Comparison of ENCODE assay signal across 8 cellular contexts in the genomic region with DNA sequence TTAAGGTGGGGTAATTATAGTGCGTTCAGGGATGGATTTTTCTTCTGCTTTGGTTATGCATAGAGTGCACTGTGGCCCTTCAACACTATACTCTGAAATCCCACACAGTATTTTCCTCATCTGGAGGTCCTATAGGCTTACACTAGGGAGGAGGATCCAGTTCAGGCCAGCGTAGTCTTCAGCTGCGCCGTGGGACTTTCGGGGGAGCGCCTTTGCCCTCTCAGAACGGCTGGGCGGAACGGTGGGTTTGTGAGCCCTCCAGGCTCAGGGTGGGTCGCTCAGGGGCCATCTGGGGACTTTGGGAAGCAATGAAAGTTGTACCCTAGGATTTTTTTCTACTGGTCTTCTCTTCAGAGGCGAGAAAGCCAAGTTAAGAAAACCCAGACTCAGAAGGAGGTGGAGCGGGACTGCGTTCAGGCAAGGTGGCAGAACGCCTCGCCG. TPM values are rescaled to one million over a fixed set of nuclear protein-coding genes. Genes with fewer than 3 reads are reported as not detected.
DNase-seq lines count a peak whose midpoint lies in the region; ATAC-seq and TF ChIP-seq lines count a peak whose summit lies in the region.

No MANE protein-coding gene starts in this region.

- no peaks in the 10 kb centered on the region for H3K27me3 ChIP-seq in psoas muscle (ENCODE audit: insufficient read depth in 3 of 3, low read length in 2 of 3)

- intact Hi-C loops in activated CD8-positive, alpha-beta T cell treated with anti-CD3 and anti-CD28 coated beads for 36 hours (cut with micrococcal nuclease): loop anchor here (5.0 to 10.0 kb wide), 2 partner anchors 36 to 101 kb away; a partner anchor contains a TSS
- intact Hi-C loops in Right ventricle myocardium superior (cut with DNase I) (no loop called here), psoas muscle (cut with DNase I) (loop anchor here (10.0 kb wide), 2 partner anchors 119 to 129 kb away; no protein-coding TSS in a partner anchor)

- TF ChIP-seq CTCF in HEK293 (tag by site-specific recombination; IDR thresholded peaks at IDR 0.05) (no peak), psoas muscle (IDR thresholded peaks at IDR 0.05) (peak; percentile 23)
- peak; percentile 43 for TF ChIP-seq CTCF in activated CD8-positive, alpha-beta T cell treated with anti-CD3 and anti-CD28 coated beads for 36 hours (IDR thresholded peaks at IDR 0.05)

- DNase-seq in activated naive CD4-positive, alpha-beta T cell treated with Interleukin-2 at 50 U/mL for 16 hours: no peak
- DNase-seq in MV-4-11 (lab: John Stamatoyannopoulos, UW): peak; percentile 51
- no peak for DNase-seq in activated CD8-positive, alpha-beta T cell treated with anti-CD3 and anti-CD28 coated beads for 36 hours
- DNase-seq in Right ventricle myocardium superior: no peak
- no peak for DNase-seq in psoas muscle
- DNase-seq in activated CD4-positive, alpha-beta T cell treated with anti-CD3 and anti-CD28 coated beads, Interleukin-2, amount 50 U/mL, for 1 hour: no peak

- CTCF ChIA-PET in HEK293 (lab: Yijun Ruan, JAX): interaction anchor here (0.6 kb wide), 1 partner anchor 142 kb away, joined by 4 read pairs; no protein-coding TSS in a partner anchor
- CTCF ChIA-PET in activated CD8-positive, alpha-beta T cell treated with anti-CD3 and anti-CD28 coated beads for 36 hours (lab: Charles Lee): interaction anchor here (1.9 to 3.0 kb wide), 2 partner anchors 9 to 118 kb away, joined by 8 to 25 read pairs; no protein-coding TSS in a partner anchor

- peak; percentile 29 for ATAC-seq in activated CD8-positive, alpha-beta T cell treated with anti-CD3 and anti-CD28 coated beads for 36 hours
- ATAC-seq in Right ventricle myocardium superior (ENCODE audit: poor library complexity) (peak; percentile 53), psoas muscle (peak; percentile 44 to 81 (median 68))

- H3K4me3 ChIP-seq in HEK293 (ENCODE audit: low read depth, low read length) (peak overlapping the region; percentile 71), psoas muscle (peak overlapping the region; percentile 93)

- H3K4me1 Mint-ChIP-seq in activated naive CD4-positive, alpha-beta T cell treated with anti-CD3 and anti-CD28 coated beads, Interleukin-2, amount 50 U/mL, for 24 hours: peaks cover 28% of the 10 kb centered on the region
- H3K4me1 Mint-ChIP-seq in activated CD8-positive, alpha-beta T cell treated with anti-CD3 and anti-CD28 coated beads for 36 hours (ENCODE audit: low read depth): peaks cover 19% of the 10 kb centered on the region

- H3K27ac Mint-ChIP-seq in activated naive CD4-positive, alpha-beta T cell treated with anti-CD3 and anti-CD28 coated beads, Interleukin-2, amount 50 U/mL, for 24 hours: peak overlapping the region; percentile 95
- peak overlapping the region; percentile 90 for H3K27ac Mint-ChIP-seq in activated CD8-positive, alpha-beta T cell treated with anti-CD3 and anti-CD28 coated beads for 36 hours

- peak overlapping the region; percentile 91 for H3K4me3 Mint-ChIP-seq in activated naive CD4-positive, alpha-beta T cell treated with anti-CD3 and anti-CD28 coated beads, Interleukin-2, amount 50 U/mL, for 24 hours
- peak overlapping the region; percentile 86 for H3K4me3 Mint-ChIP-seq in activated CD8-positive, alpha-beta T cell treated with anti-CD3 and anti-CD28 coated beads for 36 hours

- no peaks in the 10 kb centered on the region for H3K9me3 ChIP-seq in HEK293 (ENCODE audit: control insufficient read depth, insufficient read depth, low read depth, low read length)
- no peaks in the 10 kb centered on the region for H3K9me3 ChIP-seq in psoas muscle

- no peaks in the 10 kb centered on the region for H3K36me3 ChIP-seq in HEK293 (ENCODE audit: control insufficient read depth in 2 of 2, insufficient read depth in 1 of 2, low read length in 2 of 2)
- no peaks in the 10 kb centered on the region for H3K36me3 ChIP-seq in psoas muscle (ENCODE audit: insufficient read depth in 1 of 2, low read depth in 1 of 2)

- POLR2A ChIA-PET in HEK293 (lab: Yijun Ruan, JAX): interaction anchor here (0.6 kb wide), 1 partner anchor 73 kb away, joined by 3 read pairs; no protein-coding TSS in a partner anchor
- POLR2A ChIA-PET in activated CD8-positive, alpha-beta T cell treated with anti-CD3 and anti-CD28 coated beads for 36 hours (lab: Charles Lee): interaction anchor here (0.6 to 2.2 kb wide), 3 partner anchors 10 to 35 kb away, joined by 3 to 10 read pairs (median 3); a partner anchor contains a TSS

- H3K4me1 ChIP-seq in HEK293 (ENCODE audit: control insufficient read depth, insufficient read depth, low read length) (no peaks in the 10 kb centered on the region), psoas muscle (peaks cover 12% of the 10 kb centered on the region)

- H3K27ac ChIP-seq in HEK293 (ENCODE audit: extremely low read depth, low read depth, low read length) (peak overlapping the region; percentile 63), psoas muscle (peak overlapping the region; percentile 98)

- H3K9me3 Mint-ChIP-seq in activated naive CD4-positive, alpha-beta T cell treated with anti-CD3 and anti-CD28 coated beads, Interleukin-2, amount 50 U/mL, for 24 hours: no peaks in the 10 kb centered on the region
- H3K9me3 Mint-ChIP-seq in activated CD8-positive, alpha-beta T cell treated with anti-CD3 and anti-CD28 coated beads for 36 hours: no peaks in the 10 kb centered on the region

- no peaks in the 10 kb centered on the region for H3K36me3 Mint-ChIP-seq in activated naive CD4-positive, alpha-beta T cell treated with anti-CD3 and anti-CD28 coated beads, Interleukin-2, amount 50 U/mL, for 24 hours
- H3K36me3 Mint-ChIP-seq in activated CD8-positive, alpha-beta T cell treated with anti-CD3 and anti-CD28 coated beads for 36 hours (ENCODE audit: low read depth): no peaks in the 10 kb centered on the region

- no peaks in the 10 kb centered on the region for H3K27me3 Mint-ChIP-seq in activated naive CD4-positive, alpha-beta T cell treated with anti-CD3 and anti-CD28 coated beads, Interleukin-2, amount 50 U/mL, for 24 hours
- H3K27me3 Mint-ChIP-seq in activated CD8-positive, alpha-beta T cell treated with anti-CD3 and anti-CD28 coated beads for 36 hours: no peaks in the 10 kb centered on the region

- 0 to 2% (median 1%) methylated on average over 16 of the region's 16 CpGs for WGBS in psoas muscle, 3 donors

TF ChIP-seq in HEK293, 187 proteins besides CTCF, POLR2A, EP300 and RAD21 (continues in another document):
- TF ChIP-seq ZBTB48 (tag by site-specific recombination; IDR thresholded peaks at IDR 0.05): 0 out of 2 replicates have a peak, but pooled peaks have one; percentile 25
- no peak for TF ChIP-seq ZFP69B (tag by site-specific recombination; IDR thresholded peaks at IDR 0.05)
- TF ChIP-seq PRDM1 (tag by site-specific recombination; IDR thresholded peaks at IDR 0.05): 0 out of 2 replicates have a peak, but pooled peaks have one; percentile 32
- 0 out of 2 replicates have a peak, but pooled peaks have one; percentile 37 for TF ChIP-seq ZSCAN30 (tag by site-specific recombination; IDR thresholded peaks at IDR 0.05)
- no peak for TF ChIP-seq ZNF48 (tag by site-specific recombination; IDR thresholded peaks at IDR 0.05)
- TF ChIP-seq ZNF776 (tag by site-specific recombination; IDR thresholded peaks at IDR 0.05; ENCODE audit: borderline replicate concordance): no peak
- no peak for TF ChIP-seq ZNF560 (tag by site-specific recombination; IDR thresholded peaks at IDR 0.05; ENCODE audit: borderline replicate concordance)
- TF ChIP-seq ZNF112 (tag by site-specific recombination; IDR thresholded peaks at IDR 0.05): no peak
- 0 out of 2 replicates have a peak, but pooled peaks have one; percentile 31 for TF ChIP-seq ZNF561 (tag by site-specific recombination; IDR thresholded peaks at IDR 0.05; ENCODE audit: borderline replicate concordance)
- TF ChIP-seq, protein P1, sequence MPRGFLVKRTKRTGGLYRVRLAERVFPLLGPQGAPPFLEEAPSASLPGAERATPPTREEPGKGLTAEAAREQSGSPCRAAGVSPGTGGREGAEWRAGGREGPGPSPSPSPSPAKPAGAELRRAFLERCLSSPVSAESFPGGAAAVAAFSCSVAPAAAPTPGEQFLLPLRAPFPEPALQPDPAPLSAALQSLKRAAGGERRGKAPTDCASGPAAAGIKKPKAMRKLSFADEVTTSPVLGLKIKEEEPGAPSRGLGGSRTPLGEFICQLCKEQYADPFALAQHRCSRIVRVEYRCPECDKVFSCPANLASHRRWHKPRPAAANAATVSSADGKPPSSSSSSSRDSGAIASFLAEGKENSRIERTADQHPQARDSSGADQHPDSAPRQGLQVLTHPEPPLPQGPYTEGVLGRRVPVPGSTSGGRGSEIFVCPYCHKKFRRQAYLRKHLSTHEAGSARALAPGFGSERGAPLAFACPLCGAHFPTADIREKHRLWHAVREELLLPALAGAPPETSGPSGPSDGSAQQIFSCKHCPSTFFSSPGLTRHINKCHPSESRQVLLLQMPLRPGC (tag by site-specific recombination; IDR thresholded peaks at IDR 0.05): no peak
- TF ChIP-seq ZFP37 (tag by site-specific recombination; IDR thresholded peaks at IDR 0.05): 0 out of 2 replicates have a peak, but pooled peaks have one; percentile 15
- TF ChIP-seq, protein P2, sequence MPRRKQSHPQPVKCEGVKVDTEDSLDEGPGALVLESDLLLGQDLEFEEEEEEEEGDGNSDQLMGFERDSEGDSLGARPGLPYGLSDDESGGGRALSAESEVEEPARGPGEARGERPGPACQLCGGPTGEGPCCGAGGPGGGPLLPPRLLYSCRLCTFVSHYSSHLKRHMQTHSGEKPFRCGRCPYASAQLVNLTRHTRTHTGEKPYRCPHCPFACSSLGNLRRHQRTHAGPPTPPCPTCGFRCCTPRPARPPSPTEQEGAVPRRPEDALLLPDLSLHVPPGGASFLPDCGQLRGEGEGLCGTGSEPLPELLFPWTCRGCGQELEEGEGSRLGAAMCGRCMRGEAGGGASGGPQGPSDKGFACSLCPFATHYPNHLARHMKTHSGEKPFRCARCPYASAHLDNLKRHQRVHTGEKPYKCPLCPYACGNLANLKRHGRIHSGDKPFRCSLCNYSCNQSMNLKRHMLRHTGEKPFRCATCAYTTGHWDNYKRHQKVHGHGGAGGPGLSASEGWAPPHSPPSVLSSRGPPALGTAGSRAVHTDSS (tag by site-specific recombination; IDR thresholded peaks at IDR 0.05): peak; percentile 5; the same call in 1 of the 2 replicates

RNA-seq across cellular contexts. Expression of a gene that starts 0.7 kb away (rescaled TPM):
- total RNA-seq in activated CD8-positive, alpha-beta T cell treated with anti-CD3 and anti-CD28 coated beads for 36 hours: 10 to 100 TPM; 33.1 to 34.5 TPM
- total RNA-seq in Right ventricle myocardium superior: 34.8 TPM
- 10 to 100 TPM; 25.2 to 41.1 (median 39.2) TPM for total RNA-seq in psoas muscle
- 10 to 100 TPM; 23.4 to 62.8 (median 36.5) TPM for polyA plus RNA-seq in psoas muscle

RNA-seq across cellular contexts. Expression of a gene that starts 35.4 kb away (rescaled TPM):
- 100 to 1,000 TPM; 279 to 292 TPM for total RNA-seq in activated CD8-positive, alpha-beta T cell treated with anti-CD3 and anti-CD28 coated beads for 36 hours
- total RNA-seq in Right ventricle myocardium superior (37.5 TPM), psoas muscle (10 to 100 TPM; 27.8 to 43.4 (median 30.5) TPM)
- 10 to 100 TPM; 30.2 to 54.0 (median 33.2) TPM for polyA plus RNA-seq in psoas muscle

RNA-seq across cellular contexts. Expression of a gene that starts 56.7 kb away (rescaled TPM):
- total RNA-seq in activated CD8-positive, alpha-beta T cell treated with anti-CD3 and anti-CD28 coated beads for 36 hours: 10 to 100 TPM; 37.6 to 42.7 TPM
- total RNA-seq in Right ventricle myocardium superior (36.4 TPM), psoas muscle (10 to 100 TPM; 33.9 to 56.4 (median 43.8) TPM)
- 10 to 100 TPM; 50.6 to 55.6 (median 53.4) TPM for polyA plus RNA-seq in psoas muscle
